9 cellular contexts compared by ENCODE assay signal in the genomic region with DNA sequence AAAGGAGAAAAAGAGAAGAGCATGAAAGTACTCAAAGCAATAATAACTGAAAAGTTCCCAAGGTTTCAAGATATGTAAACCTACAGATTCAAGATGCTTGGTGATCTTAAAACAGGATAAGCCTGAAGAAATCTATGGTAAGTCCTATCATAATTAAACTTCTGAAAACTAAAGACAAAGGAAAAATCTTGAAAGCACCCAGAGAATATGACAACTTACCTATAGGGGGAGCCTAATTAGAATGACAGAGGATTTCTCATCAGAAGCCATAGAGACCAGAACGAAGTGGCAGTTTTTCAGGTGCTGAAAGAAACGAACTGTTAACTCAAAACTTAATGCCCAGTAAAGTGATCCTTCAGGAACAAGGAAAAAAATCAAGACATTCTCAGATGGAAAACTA. TPM values are rescaled to one million over a fixed set of nuclear protein-coding genes. Genes with fewer than 3 reads are reported as not detected.
DNase-seq lines count a peak whose midpoint lies in the region; ATAC-seq and TF ChIP-seq lines count a peak whose summit lies in the region.
"Had no signal": no experiment of that assay in that cellular context is flagged by ENCODE, and none has a peak within 500 bp of the region (broad histone marks: within the 10 kb centered on the region; RNA-seq: fewer than 3 reads in every experiment).

No MANE protein-coding gene starts in this region.

- DNase-seq in A172 (ENCODE audit: low spot score) (peak; percentile 38), epithelial cell of proximal tubule (ENCODE audit: low read depth) (no peak), HEK293T (ENCODE audit: extremely low spot score) (no peak)
- no peak for DNase-seq in stimulated activated naive CD8-positive, alpha-beta T cell treated with anti-CD3 and anti-CD28 coated beads, Interleukin-15, Interleukin-2, amounts not matched to agents 100 U/mL and 50 U/mL, for 24 hours
- DNase-seq: spleen had no signal

- H3K9ac ChIP-seq in OCI-LY1 (ENCODE audit: low read length): no peak overlapping the region

- H4K20me1 ChIP-seq in OCI-LY1 (ENCODE audit: insufficient read depth, low read length): no peaks in the 10 kb centered on the region

- POLR2A ChIA-PET in HEK293T (lab: Yijun Ruan, JAX): no interaction called here

- no peak for ATAC-seq in GM18867 (IDR thresholded peaks at IDR 0.05; ENCODE audit: unreplicated experiment)
- no peak for ATAC-seq in HG03108 (IDR thresholded peaks at IDR 0.05; ENCODE audit: unreplicated experiment)
- ATAC-seq in stimulated activated naive CD8-positive, alpha-beta T cell treated with anti-CD3 and anti-CD28 coated beads, Interleukin-15, Interleukin-2, amounts not matched to agents 100 U/mL and 50 U/mL, for 24 hours: no peak

- peak; percentile 36; the same call in 1 of the 3 replicates for TF ChIP-seq CTCF in GM12872 (IDR thresholded peaks at IDR 0.05; ENCODE audit: insufficient read depth, low read depth, low read length)
- TF ChIP-seq CTCF in OCI-LY1 (IDR thresholded peaks at IDR 0.05; ENCODE audit: low read length): peak; percentile 39; the same call in 1 of the 2 replicates
- TF ChIP-seq CTCF in epithelial cell of proximal tubule (conservative IDR thresholded peaks at IDR 0.05; ENCODE audit: low read depth, low read length): peak; percentile 55

- no peaks in the 10 kb centered on the region for H3K36me3 ChIP-seq in OCI-LY1 (ENCODE audit: insufficient read depth, low read length)
- H3K36me3 ChIP-seq: spleen had no signal

- CTCF ChIA-PET in HEK293T (lab: Yijun Ruan, JAX): interaction anchor here (1.1 kb wide), 1 partner anchor 9 kb away, joined by 4 read pairs; no protein-coding TSS in a partner anchor

- no peaks in the 10 kb centered on the region for H3K9me3 ChIP-seq in OCI-LY1 (ENCODE audit: low read length)

- H3K4me2 ChIP-seq in OCI-LY1 (ENCODE audit: low read length): no peak overlapping the region

- H3K4me3 ChIP-seq in OCI-LY1 (ENCODE audit: low read depth, low read length, poor library complexity, severe bottlenecking): no peak overlapping the region
- no peak overlapping the region for H3K4me3 ChIP-seq in epithelial cell of proximal tubule (ENCODE audit: low read depth, low read length)
- H3K4me3 ChIP-seq: spleen had no signal

- no peaks in the 10 kb centered on the region for H3K9me2 ChIP-seq in OCI-LY1 (ENCODE audit: low read depth, low read length)

- H3K4me1 ChIP-seq in OCI-LY1 (ENCODE audit: insufficient read depth, low read length, severe bottlenecking): no peaks in the 10 kb centered on the region
- H3K4me1 ChIP-seq: spleen had no signal

- no peaks in the 10 kb centered on the region for H3F3A ChIP-seq in OCI-LY1 (ENCODE audit: insufficient read depth, low read length)

- no peak overlapping the region for H3K27ac ChIP-seq in OCI-LY1 (ENCODE audit: low read depth, low read length, poor library complexity, severe bottlenecking)
- H3K27ac ChIP-seq: spleen had no signal

- no peaks in the 10 kb centered on the region for H3K79me2 ChIP-seq in OCI-LY1 (ENCODE audit: insufficient read depth, low read length)

- H3K27me3 ChIP-seq in OCI-LY1 (ENCODE audit: insufficient read depth, low read length): no peaks in the 10 kb centered on the region

- H2AFZ ChIP-seq in OCI-LY1 (ENCODE audit: low read length): no peak overlapping the region

TF ChIP-seq in HEK293T, 16 proteins besides CTCF, POLR2A, EP300 and RAD21:
- TF ChIP-seq SUZ12 (IDR thresholded peaks at IDR 0.05) (no peak), HDGF (IDR thresholded peaks at IDR 0.05; ENCODE audit: borderline replicate concordance) (no peak), ARNT (IDR thresholded peaks at IDR 0.05) (no peak), ZNF384 (IDR thresholded peaks at IDR 0.05) (no peak), FOXA1 (IDR thresholded peaks at IDR 0.05) (no peak), ELF4 (IDR thresholded peaks at IDR 0.05) (no peak), L3MBTL2 (conservative IDR thresholded peaks at IDR 0.05) (no peak), CTBP1 (IDR thresholded peaks at IDR 0.05; ENCODE audit: borderline replicate concordance) (no peak), FOXM1 (IDR thresholded peaks at IDR 0.05; ENCODE audit: borderline replicate concordance) (no peak), LEF1 (IDR thresholded peaks at IDR 0.05; ENCODE audit: borderline replicate concordance) (no peak)
- TF ChIP-seq, protein P1, sequence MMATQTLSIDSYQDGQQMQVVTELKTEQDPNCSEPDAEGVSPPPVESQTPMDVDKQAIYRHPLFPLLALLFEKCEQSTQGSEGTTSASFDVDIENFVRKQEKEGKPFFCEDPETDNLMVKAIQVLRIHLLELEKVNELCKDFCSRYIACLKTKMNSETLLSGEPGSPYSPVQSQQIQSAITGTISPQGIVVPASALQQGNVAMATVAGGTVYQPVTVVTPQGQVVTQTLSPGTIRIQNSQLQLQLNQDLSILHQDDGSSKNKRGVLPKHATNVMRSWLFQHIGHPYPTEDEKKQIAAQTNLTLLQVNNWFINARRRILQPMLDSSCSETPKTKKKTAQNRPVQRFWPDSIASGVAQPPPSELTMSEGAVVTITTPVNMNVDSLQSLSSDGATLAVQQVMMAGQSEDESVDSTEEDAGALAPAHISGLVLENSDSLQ (IDR thresholded peaks at IDR 0.05): no peak

RNA-seq across cellular contexts. Expression of gene XDH, which starts 59.7 kb away (rescaled TPM):
- 0.19 and 0.34 TPM in 2 replicates for total RNA-seq in A172 (2014; rRNA removed; shearing (Covaris generic))
- 1.0 and 2.2 TPM in 2 replicates for total RNA-seq in epithelial cell of proximal tubule
- total RNA-seq: spleen had no signal
